In genomic region chr6:165096868-165097267, GRCh38 we compare ENCODE assay signal across 1 cellular context.
TF ChIP-seq lines count a peak whose summit lies in the region.

No MANE protein-coding gene starts in this region.

TF ChIP-seq in GM23338, 12 proteins besides CTCF, POLR2A, EP300 and RAD21 (continued from another document):
- no peak for TF ChIP-seq JUNB (IDR thresholded peaks at IDR 0.05; ENCODE audit: unreplicated experiment)
- TF ChIP-seq ETS1 (IDR thresholded peaks at IDR 0.05), result no peak
- TF ChIP-seq EZH2phosphoT487 (IDR thresholded peaks at IDR 0.05; ENCODE audit: unreplicated experiment), result no peak
